In the genomic region with DNA sequence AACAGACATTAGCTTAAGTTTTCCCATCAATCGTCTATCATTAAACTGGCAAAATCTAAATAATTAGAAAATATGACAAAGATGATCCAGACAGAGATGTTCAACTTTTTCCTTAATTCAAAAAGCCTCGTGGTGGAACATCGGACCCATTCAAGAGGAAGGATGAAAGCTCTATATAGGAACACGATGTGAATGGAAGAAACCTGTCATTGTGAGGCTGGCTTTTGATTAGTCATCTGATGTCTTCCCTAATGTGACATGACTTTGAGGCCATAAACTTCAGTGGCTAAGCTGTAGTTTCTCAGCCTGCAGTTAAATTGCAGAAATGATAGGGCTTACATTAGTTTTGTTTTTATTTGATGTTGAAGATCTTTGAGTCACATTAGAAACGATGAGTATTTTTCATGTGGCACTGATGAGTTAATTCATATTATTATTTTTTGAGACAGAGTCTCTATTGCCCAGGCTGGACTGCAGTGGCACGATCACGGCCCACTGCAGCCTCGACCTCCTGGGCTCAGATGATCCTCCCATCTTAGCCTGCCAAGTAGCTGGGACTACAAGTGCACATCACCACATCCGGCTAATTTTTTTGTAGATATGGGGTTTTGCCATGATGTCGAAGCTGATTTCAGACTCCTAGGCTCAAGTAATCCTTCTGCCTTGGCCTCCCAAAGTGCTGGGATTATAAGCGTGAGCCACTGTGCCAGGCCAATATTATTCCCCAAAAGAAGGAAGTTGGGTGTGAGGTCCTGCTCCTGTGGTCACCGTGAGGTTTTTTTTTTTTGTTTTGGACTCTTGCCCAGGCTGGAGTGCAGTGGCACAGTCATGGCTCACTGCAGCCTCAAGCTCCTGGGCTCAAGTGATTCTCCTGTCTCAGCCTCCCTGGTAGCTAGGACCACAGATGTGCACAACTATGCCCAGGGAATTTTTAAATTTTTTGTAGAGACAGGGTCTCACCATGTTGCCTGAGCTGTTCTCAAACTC, we compare ENCODE assay signal across 8 cellular contexts. TPM values are rescaled to one million over a fixed set of nuclear protein-coding genes. Genes with fewer than 3 reads are reported as not detected.
DNase-seq lines count a peak whose midpoint lies in the region; ATAC-seq and TF ChIP-seq lines count a peak whose summit lies in the region.

No MANE protein-coding gene starts in this region.

- TF ChIP-seq CTCF in GM23338 (conservative IDR thresholded peaks at IDR 0.05; ENCODE audit: low read depth in 2 of 2) (no peak), Panc1 (IDR thresholded peaks at IDR 0.05) (no peak), neutrophil (IDR thresholded peaks at IDR 0.05) (no peak)

- no peaks in the 10 kb centered on the region for H4K20me1 ChIP-seq in GM23338 (replicated peaks; ENCODE audit: insufficient read depth)

- H3K4me3 ChIP-seq in GM23338 (peak overlapping the region; percentile 86), Panc1 (ENCODE audit: low read depth in 2 of 2, low read length in 2 of 2) (peak overlapping the region; percentile 57 to 80), neutrophil (ENCODE audit: low read depth in 1 of 2, low read length in 1 of 2) (peak overlapping the region; percentile 92 to 98)

- H3K9me3 Mint-ChIP-seq in GM23338 = no peaks in the 10 kb centered on the region

- no peaks in the 10 kb centered on the region for H3K27me3 ChIP-seq in GM23338 (ENCODE audit: insufficient read depth)
- H3K27me3 ChIP-seq in Panc1 (ENCODE audit: control insufficient read depth, insufficient read depth, low read length) = no peaks in the 10 kb centered on the region
- H3K27me3 ChIP-seq in neutrophil = no peaks in the 10 kb centered on the region

- DNase-seq in GM23338 (ENCODE audit: low spot score) = no peak
- DNase-seq in Panc1 (ENCODE audit: low read depth, low spot score) = no peak
- peak; percentile 6 to 12 for DNase-seq in dermis microvascular lymphatic vessel endothelial cell (ENCODE audit: low read depth in 2 of 2)
- no peak for DNase-seq in NCI-H187 treated with DMSO at 0.1 percent for 48 hours (lab: John Stamatoyannopoulos, UW)
- DNase-seq in NCI-H1417 treated with DMSO at 0.1 percent for 48 hours (lab: John Stamatoyannopoulos, UW) = no peak
- no peak for DNase-seq in activated CD4-positive, CD25-positive, alpha-beta regulatory T cell (lab: John Stamatoyannopoulos, UW)
- no peak for DNase-seq in DMS153 (lab: John Stamatoyannopoulos, UW)

- H2AFZ ChIP-seq in GM23338 = no peak overlapping the region

- no peak overlapping the region for H3K27ac Mint-ChIP-seq in GM23338

- BruUV-seq in Panc1 (replicated peaks; lab: Mats Ljungman, UMichigan) = no TSS peak

- no peaks in the 10 kb centered on the region for H3K4me1 ChIP-seq in GM23338 (ENCODE audit: insufficient read depth)
- peaks cover 3% of the 10 kb centered on the region; the same call in 1 of the 2 replicates for H3K4me1 ChIP-seq in Panc1 (ENCODE audit: control insufficient read depth, insufficient read depth, low read length)
- peaks cover 24 to 28% of the 10 kb centered on the region in 2 experiments for H3K4me1 ChIP-seq in neutrophil (ENCODE audit: control insufficient read depth in 1 of 2, insufficient read depth in 1 of 2, low read depth in 1 of 2, low read length in 1 of 2)

- H3K27ac ChIP-seq in GM23338 (ENCODE audit: low read depth) (no peak overlapping the region), Panc1 (ENCODE audit: low read length) (peak overlapping the region; percentile 83), neutrophil (peak overlapping the region; percentile 91)

- peaks cover 5% of the 10 kb centered on the region; the same call in 1 of the 2 replicates for H3K36me3 ChIP-seq in GM23338 (ENCODE audit: insufficient read depth)
- peaks cover 5% of the 10 kb centered on the region for H3K36me3 ChIP-seq in Panc1 (ENCODE audit: control insufficient read depth, insufficient read depth, low read length)
- H3K36me3 ChIP-seq in neutrophil = peaks cover 13% of the 10 kb centered on the region

- H3F3A ChIP-seq in GM23338 (replicated peaks; ENCODE audit: low read depth) = no peaks in the 10 kb centered on the region

- no peaks in the 10 kb centered on the region for H3K9me2 ChIP-seq in GM23338 (ENCODE audit: insufficient read depth)

- peak overlapping the region; percentile 85 for H3K4me2 ChIP-seq in GM23338

- H3K4me3 Mint-ChIP-seq in GM23338 = peak overlapping the region; percentile 80

- H3K79me2 ChIP-seq in GM23338 (replicated peaks; ENCODE audit: insufficient read depth) = no peaks in the 10 kb centered on the region

- CTCF ChIA-PET in Panc1 (lab: Charles Lee) = no interaction called here

- in situ Hi-C loops in Panc1 (cut with HindIII; ENCODE audit: low pct_unique_long_range_greater_than_20kb, low sequenced_read_pairs) = no loop called here

- H3K9me3 ChIP-seq in Panc1 (ENCODE audit: control insufficient read depth, insufficient read depth, low read depth, low read length) (no peaks in the 10 kb centered on the region), neutrophil (no peaks in the 10 kb centered on the region)

- POLR2A ChIA-PET in Panc1 (lab: Charles Lee) = no interaction called here

- H3K36me3 Mint-ChIP-seq in GM23338 (ENCODE audit: low read depth) = peaks cover 3% of the 10 kb centered on the region; the same call in 2 of the 3 replicates

- peaks cover 11% of the 10 kb centered on the region for H3K4me1 Mint-ChIP-seq in GM23338

- no peak for ATAC-seq in GM23338
- ATAC-seq in Panc1 = no peak

- intact Hi-C loops in Panc1 (cut with micrococcal nuclease; ENCODE audit: unreplicated experiment) = no loop called here

- H3K27me3 Mint-ChIP-seq in GM23338 (ENCODE audit: insufficient read depth, low read depth, poor library complexity) = peaks cover 17% of the 10 kb centered on the region

TF ChIP-seq in GM23338, 12 proteins besides CTCF, POLR2A, EP300 and RAD21:
- TF ChIP-seq EZH2 (IDR thresholded peaks at IDR 0.05; ENCODE audit: low read depth, unreplicated experiment) = no peak
- no peak for TF ChIP-seq STAT1 (IDR thresholded peaks at IDR 0.05; ENCODE audit: unreplicated experiment)
- TF ChIP-seq ZNF331 (CRISPR knock-in tag; IDR thresholded peaks at IDR 0.05; ENCODE audit: low read depth) = no peak
- TF ChIP-seq, protein P1, sequence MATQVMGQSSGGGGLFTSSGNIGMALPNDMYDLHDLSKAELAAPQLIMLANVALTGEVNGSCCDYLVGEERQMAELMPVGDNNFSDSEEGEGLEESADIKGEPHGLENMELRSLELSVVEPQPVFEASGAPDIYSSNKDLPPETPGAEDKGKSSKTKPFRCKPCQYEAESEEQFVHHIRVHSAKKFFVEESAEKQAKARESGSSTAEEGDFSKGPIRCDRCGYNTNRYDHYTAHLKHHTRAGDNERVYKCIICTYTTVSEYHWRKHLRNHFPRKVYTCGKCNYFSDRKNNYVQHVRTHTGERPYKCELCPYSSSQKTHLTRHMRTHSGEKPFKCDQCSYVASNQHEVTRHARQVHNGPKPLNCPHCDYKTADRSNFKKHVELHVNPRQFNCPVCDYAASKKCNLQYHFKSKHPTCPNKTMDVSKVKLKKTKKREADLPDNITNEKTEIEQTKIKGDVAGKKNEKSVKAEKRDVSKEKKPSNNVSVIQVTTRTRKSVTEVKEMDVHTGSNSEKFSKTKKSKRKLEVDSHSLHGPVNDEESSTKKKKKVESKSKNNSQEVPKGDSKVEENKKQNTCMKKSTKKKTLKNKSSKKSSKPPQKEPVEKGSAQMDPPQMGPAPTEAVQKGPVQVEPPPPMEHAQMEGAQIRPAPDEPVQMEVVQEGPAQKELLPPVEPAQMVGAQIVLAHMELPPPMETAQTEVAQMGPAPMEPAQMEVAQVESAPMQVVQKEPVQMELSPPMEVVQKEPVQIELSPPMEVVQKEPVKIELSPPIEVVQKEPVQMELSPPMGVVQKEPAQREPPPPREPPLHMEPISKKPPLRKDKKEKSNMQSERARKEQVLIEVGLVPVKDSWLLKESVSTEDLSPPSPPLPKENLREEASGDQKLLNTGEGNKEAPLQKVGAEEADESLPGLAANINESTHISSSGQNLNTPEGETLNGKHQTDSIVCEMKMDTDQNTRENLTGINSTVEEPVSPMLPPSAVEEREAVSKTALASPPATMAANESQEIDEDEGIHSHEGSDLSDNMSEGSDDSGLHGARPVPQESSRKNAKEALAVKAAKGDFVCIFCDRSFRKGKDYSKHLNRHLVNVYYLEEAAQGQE (IDR thresholded peaks at IDR 0.05; ENCODE audit: unreplicated experiment) = no peak
- TF ChIP-seq NANOG (IDR thresholded peaks at IDR 0.05; ENCODE audit: borderline replicate concordance) = no peak
- TF ChIP-seq POLR2AphosphoS5 (IDR thresholded peaks at IDR 0.05; ENCODE audit: low read depth) = no peak
- TF ChIP-seq, protein P2, sequence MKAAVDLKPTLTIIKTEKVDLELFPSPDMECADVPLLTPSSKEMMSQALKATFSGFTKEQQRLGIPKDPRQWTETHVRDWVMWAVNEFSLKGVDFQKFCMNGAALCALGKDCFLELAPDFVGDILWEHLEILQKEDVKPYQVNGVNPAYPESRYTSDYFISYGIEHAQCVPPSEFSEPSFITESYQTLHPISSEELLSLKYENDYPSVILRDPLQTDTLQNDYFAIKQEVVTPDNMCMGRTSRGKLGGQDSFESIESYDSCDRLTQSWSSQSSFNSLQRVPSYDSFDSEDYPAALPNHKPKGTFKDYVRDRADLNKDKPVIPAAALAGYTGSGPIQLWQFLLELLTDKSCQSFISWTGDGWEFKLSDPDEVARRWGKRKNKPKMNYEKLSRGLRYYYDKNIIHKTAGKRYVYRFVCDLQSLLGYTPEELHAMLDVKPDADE (IDR thresholded peaks at IDR 0.05) = no peak
- TF ChIP-seq CREB1 (CRISPR knock-in tag; IDR thresholded peaks at IDR 0.05; ENCODE audit: low read depth) = no peak
- no peak for TF ChIP-seq EZH2phosphoT487 (IDR thresholded peaks at IDR 0.05; ENCODE audit: unreplicated experiment)
TF ChIP-seq in GM23338: peak in this region for 0.

RNA-seq across cellular contexts. Expression of a gene that starts 1.3 kb away (rescaled TPM):
- 49.1 and 54.2 TPM in 2 replicates for total RNA-seq in GM23338 (2014; rRNA removed; shearing (Covaris generic))
- polyA plus RNA-seq in GM23338 (2016; fragmentation: Nextera tagmentation; extraction: Ambion mirVana) = 71.5 and 83.8 TPM in 2 replicates
- 59.6 TPM for total RNA-seq in Panc1 (2021; ENCODE audit: unreplicated experiment)
- polyA plus RNA-seq in Panc1 (2012; ENCODE audit: insufficient read length) = 40.2 TPM
- total RNA-seq in dermis microvascular lymphatic vessel endothelial cell = 23.4 and 35.8 TPM in 2 replicates

RNA-seq across cellular contexts. Expression of a gene that starts 41.7 kb away (rescaled TPM):
- total RNA-seq in GM23338 (2014; rRNA removed; shearing (Covaris generic)) = 0.35 TPM in 1 of 2 replicates, not detected in the other
- 0.16 TPM in 1 of 2 replicates, not detected in the other for polyA plus RNA-seq in GM23338 (2016; fragmentation: Nextera tagmentation; extraction: Ambion mirVana)
- total RNA-seq in Panc1 (2021; ENCODE audit: unreplicated experiment) (0.26 TPM), dermis microvascular lymphatic vessel endothelial cell (1.0 and 2.8 TPM in 2 replicates)
- polyA plus RNA-seq in Panc1 (2012; ENCODE audit: insufficient read length) = not detected

RNA-seq across cellular contexts. Expression of a gene that starts 42.1 kb away (rescaled TPM):
- total RNA-seq in GM23338 (2014; rRNA removed; shearing (Covaris generic)) = 5.1 and 9.2 TPM in 2 replicates
- 1.7 and 2.4 TPM in 2 replicates for polyA plus RNA-seq in GM23338 (2016; fragmentation: Nextera tagmentation; extraction: Ambion mirVana)
- 2.3 TPM for total RNA-seq in Panc1 (2021; ENCODE audit: unreplicated experiment)
- 1.4 TPM for polyA plus RNA-seq in Panc1 (2012; ENCODE audit: insufficient read length)
- total RNA-seq in dermis microvascular lymphatic vessel endothelial cell = 1.5 and 3.4 TPM in 2 replicates

Comparison
In these comparisons a context has a peak if more than half of its experiments do, and no peak if none do; other contexts are left out.
1. DNase-seq: peak in dermis microvascular lymphatic vessel endothelial cell (2 of 2); none in GM23338 (single experiment), Panc1 (single experiment), NCI-H187 treated with DMSO at 0.1 percent for 48 hours (single experiment), NCI-H1417 treated with DMSO at 0.1 percent for 48 hours (single experiment), activated CD4-positive, CD25-positive, alpha-beta regulatory T cell (0 of 4) and DMS153 (single experiment).
2. Peak in every context shown above with its lines, with median percentiles within 50 percentile points of each other: H3K4me3 ChIP-seq.